31 cellular contexts compared by ENCODE assay signal in the genomic region with DNA sequence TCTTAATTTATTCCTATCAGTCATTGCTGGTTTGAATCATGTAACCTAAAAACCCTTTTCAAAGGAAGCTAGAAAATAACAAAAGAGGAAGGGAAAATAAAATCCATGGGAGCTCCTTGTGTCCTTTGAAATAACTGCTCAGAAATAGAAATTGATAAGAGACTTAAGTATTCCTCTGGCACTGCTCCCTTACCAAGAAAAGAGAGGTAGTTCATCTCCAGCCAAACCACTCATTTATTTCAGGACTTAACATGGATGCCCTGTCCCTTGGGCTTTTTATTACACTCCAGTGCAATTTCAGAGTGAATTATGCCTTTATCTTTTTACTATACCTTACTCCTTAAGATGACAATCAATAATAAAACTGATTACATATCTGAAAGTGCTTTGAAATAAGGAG.
"Had no signal": no experiment of that assay in that cellular context is flagged by ENCODE, and none has a peak within 500 bp of the region (broad histone marks: within the 10 kb centered on the region; RNA-seq: fewer than 3 reads in every experiment).

No MANE protein-coding gene starts in this region.

- H3K36me3 ChIP-seq: ascending aorta, cardiac muscle cell, Peyer's patch, WERI-Rb-1 had no signal

- DNase-seq: activated CD4-positive, alpha-beta memory T cell treated with anti-CD3 and anti-CD28 coated beads, Interleukin-2, amount 10 ng/mL, durations not matched to agents 7 days and 5 days; activated CD4-positive, alpha-beta T cell treated with anti-CD3 and anti-CD28 coated beads for 1 hour; activated CD4-positive, alpha-beta T cell treated with anti-CD3 and anti-CD28 coated beads for 48 hours; activated CD4-positive, CD25-positive, alpha-beta regulatory T cell; activated CD8-positive, alpha-beta memory T cell treated with anti-CD3 and anti-CD28 coated beads for 24 hours; activated CD8-positive, alpha-beta memory T cell treated with anti-CD3 and anti-CD28 coated beads, Interleukin-2, amount 10 ng/mL, durations not matched to agents 7 days and 5 days; activated gamma-delta T cell; activated naive CD4-positive, alpha-beta T cell treated with Interleukin-2 at 50 U/mL for 16 hours; activated naive CD8-positive, alpha-beta T cell treated with anti-CD3 and anti-CD28 coated beads, Interleukin-2, amount 10 ng/mL, durations not matched to agents 7 days and 5 days; activated T-cell treated with anti-CD3 and anti-CD28 coated beads, Interleukin-2, amount 50 U/mL, for 24 hours; amygdala; MM.1S; MV-4-11; NCI-H1092; NCI-H1436 treated with DMSO at 0.1 percent for 48 hours; NCI-H1694 treated with DMSO at 0.1 percent for 48 hours; NCI-H2029 treated with DMSO at 0.1 percent for 48 hours; NCI-H2107; NCI-H226; NCI-H524 treated with DMSO at 0.1 percent for 48 hours; Peyer's patch; RPMI8226; SW 1271; T-helper 1 cell; T-helper 2 cell; T1000; WERI-Rb-1 had no signal

- ATAC-seq: activated CD8-positive, alpha-beta memory T cell treated with anti-CD3 and anti-CD28 coated beads, Interleukin-2, amount 10 ng/mL, durations not matched to agents 7 days and 5 days; Right ventricle myocardium inferior had no signal

- H3K4me3 ChIP-seq: ascending aorta, cardiac muscle cell, Peyer's patch had no signal

- H3K9me3 ChIP-seq: ascending aorta, Peyer's patch had no signal

- H3K27me3 ChIP-seq: ascending aorta, cardiac muscle cell, Peyer's patch had no signal

- H3K4me2 ChIP-seq: KMS-11 had no signal

- H3K27ac ChIP-seq: ascending aorta, cardiac muscle cell, KMS-11, Peyer's patch, WERI-Rb-1 had no signal

- H3K4me1 ChIP-seq: ascending aorta, Peyer's patch had no signal

- H3K9ac ChIP-seq: KMS-11 had no signal
